1 cellular context compared by ENCODE assay signal in genomic region chr7:98870071-98870651, GRCh38.
TF ChIP-seq lines count a peak whose summit lies in the region.

No MANE protein-coding gene starts in this region.

TF ChIP-seq in GM12878, 131 proteins besides CTCF, POLR2A, EP300 and RAD21 (continued from another document):
- 0 out of 2 replicates have a peak, but pooled peaks have one; percentile 6 for TF ChIP-seq LARP7 (IDR thresholded peaks at IDR 0.05)
- no peak for TF ChIP-seq SKIL (IDR thresholded peaks at IDR 0.05; ENCODE audit: low read depth, poor library complexity, severe bottlenecking)
- TF ChIP-seq, protein P1, sequence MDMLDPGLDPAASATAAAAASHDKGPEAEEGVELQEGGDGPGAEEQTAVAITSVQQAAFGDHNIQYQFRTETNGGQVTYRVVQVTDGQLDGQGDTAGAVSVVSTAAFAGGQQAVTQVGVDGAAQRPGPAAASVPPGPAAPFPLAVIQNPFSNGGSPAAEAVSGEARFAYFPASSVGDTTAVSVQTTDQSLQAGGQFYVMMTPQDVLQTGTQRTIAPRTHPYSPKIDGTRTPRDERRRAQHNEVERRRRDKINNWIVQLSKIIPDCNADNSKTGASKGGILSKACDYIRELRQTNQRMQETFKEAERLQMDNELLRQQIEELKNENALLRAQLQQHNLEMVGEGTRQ (IDR thresholded peaks at IDR 0.05; ENCODE audit: borderline replicate concordance, low read depth, low read length) = no peak
